ENCODE assay signal across 16 cellular contexts in the genomic region with DNA sequence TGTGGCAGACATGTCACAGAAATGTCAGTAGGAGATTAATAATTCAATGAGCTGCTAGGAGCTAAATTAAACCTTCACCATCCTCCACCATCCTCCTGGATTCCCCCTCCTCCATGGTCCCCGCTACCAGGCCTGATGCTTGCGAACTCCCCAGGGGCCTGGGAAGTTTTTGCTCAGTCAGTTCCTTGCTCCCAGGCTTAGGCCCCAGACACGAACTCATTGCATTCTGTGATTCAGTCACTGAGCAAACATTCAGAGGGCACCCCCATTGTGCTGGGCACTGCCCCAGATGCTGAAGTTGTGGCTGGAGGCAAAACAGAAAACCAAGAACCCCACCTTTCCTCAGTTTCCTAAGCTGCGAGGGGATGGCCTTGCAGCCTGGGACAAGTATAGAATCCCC.
"Had no signal": no experiment of that assay in that cellular context is flagged by ENCODE, and none has a peak within 500 bp of the region (broad histone marks: within the 10 kb centered on the region; RNA-seq: fewer than 3 reads in every experiment).

No MANE protein-coding gene starts in this region.

- H3K27ac ChIP-seq: epithelial cell of prostate, esophagus muscularis mucosa, foreskin keratinocyte, heart left ventricle, ovary, right lobe of liver, thoracic aorta, transverse colon had no signal

- H3K9me3 ChIP-seq: esophagus muscularis mucosa, heart left ventricle, ovary, right lobe of liver, thoracic aorta, transverse colon had no signal

- DNase-seq: effector memory CD8-positive, alpha-beta T cell; foreskin keratinocyte; heart left ventricle; hippocampal formation; left colon; mesendoderm; naive B cell; ovary; stimulated activated CD4-positive, alpha-beta T cell treated with anti-CD3 and anti-CD28 coated beads, Interleukin-4, amount 100 ng/mL, for 1 hour; stimulated activated CD8-positive, alpha-beta memory T cell treated with anti-CD3 and anti-CD28 coated beads, Interleukin-4, amount 100 ng/mL, for 48 hours; transverse colon had no signal

- H3K27me3 ChIP-seq: esophagus muscularis mucosa, foreskin keratinocyte, heart left ventricle, ovary, right lobe of liver, transverse colon had no signal

- ATAC-seq: effector memory CD8-positive, alpha-beta T cell; foreskin keratinocyte; heart left ventricle; left colon; right lobe of liver; stimulated activated effector memory CD8-positive, alpha-beta T cell treated with anti-CD3 and anti-CD28 coated beads, Interleukin-12 subunit alpha, Interleukin-12 subunit beta, amount 100 ng/mL, for 72 hours had no signal

- H3K36me3 ChIP-seq: heart left ventricle, ovary, right lobe of liver, transverse colon had no signal

- H3K4me3 ChIP-seq: esophagus muscularis mucosa, heart left ventricle, ovary, right lobe of liver, thoracic aorta, transverse colon had no signal

- H3K4me1 ChIP-seq: esophagus muscularis mucosa, foreskin keratinocyte, heart left ventricle, right lobe of liver, transverse colon had no signal
